In genomic region chr7:143284591-143285453, GRCh38 we compare ENCODE assay signal across 1 cellular context.
TF ChIP-seq lines count a peak whose summit lies in the region.

TMEM139 (plus strand) TSS chr7:143284958; CDS start chr7:143285958, 1,000 bp downstream.

TF ChIP-seq in HepG2, 621 proteins besides CTCF, POLR2A, EP300 and RAD21 (continued from another document and continues in another):
- TF ChIP-seq, protein P1, sequence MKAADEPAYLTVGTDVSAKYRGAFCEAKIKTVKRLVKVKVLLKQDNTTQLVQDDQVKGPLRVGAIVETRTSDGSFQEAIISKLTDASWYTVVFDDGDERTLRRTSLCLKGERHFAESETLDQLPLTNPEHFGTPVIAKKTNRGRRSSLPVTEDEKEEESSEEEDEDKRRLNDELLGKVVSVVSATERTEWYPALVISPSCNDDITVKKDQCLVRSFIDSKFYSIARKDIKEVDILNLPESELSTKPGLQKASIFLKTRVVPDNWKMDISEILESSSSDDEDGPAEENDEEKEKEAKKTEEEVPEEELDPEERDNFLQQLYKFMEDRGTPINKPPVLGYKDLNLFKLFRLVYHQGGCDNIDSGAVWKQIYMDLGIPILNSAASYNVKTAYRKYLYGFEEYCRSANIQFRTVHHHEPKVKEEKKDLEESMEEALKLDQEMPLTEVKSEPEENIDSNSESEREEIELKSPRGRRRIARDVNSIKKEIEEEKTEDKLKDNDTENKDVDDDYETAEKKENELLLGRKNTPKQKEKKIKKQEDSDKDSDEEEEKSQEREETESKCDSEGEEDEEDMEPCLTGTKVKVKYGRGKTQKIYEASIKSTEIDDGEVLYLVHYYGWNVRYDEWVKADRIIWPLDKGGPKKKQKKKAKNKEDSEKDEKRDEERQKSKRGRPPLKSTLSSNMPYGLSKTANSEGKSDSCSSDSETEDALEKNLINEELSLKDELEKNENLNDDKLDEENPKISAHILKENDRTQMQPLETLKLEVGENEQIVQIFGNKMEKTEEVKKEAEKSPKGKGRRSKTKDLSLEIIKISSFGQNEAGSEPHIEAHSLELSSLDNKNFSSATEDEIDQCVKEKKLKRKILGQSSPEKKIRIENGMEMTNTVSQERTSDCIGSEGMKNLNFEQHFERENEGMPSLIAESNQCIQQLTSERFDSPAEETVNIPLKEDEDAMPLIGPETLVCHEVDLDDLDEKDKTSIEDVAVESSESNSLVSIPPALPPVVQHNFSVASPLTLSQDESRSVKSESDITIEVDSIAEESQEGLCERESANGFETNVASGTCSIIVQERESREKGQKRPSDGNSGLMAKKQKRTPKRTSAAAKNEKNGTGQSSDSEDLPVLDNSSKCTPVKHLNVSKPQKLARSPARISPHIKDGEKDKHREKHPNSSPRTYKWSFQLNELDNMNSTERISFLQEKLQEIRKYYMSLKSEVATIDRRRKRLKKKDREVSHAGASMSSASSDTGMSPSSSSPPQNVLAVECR (CRISPR knock-in tag; IDR thresholded peaks at IDR 0.05; ENCODE audit: borderline replicate concordance), result peak; percentile 47; the same call in 1 of the 2 replicates
- 0 out of 2 replicates have a peak, but pooled peaks have one; percentile 59 for TF ChIP-seq ZNF337 (CRISPR knock-in tag; IDR thresholded peaks at IDR 0.05; ENCODE audit: borderline replicate concordance, low read depth)
- TF ChIP-seq, protein P2, sequence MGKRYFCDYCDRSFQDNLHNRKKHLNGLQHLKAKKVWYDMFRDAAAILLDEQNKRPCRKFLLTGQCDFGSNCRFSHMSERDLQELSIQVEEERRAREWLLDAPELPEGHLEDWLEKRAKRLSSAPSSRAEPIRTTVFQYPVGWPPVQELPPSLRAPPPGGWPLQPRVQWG (CRISPR knock-in tag; IDR thresholded peaks at IDR 0.05; ENCODE audit: borderline replicate concordance, low read depth), result no peak
- TF ChIP-seq MXI1 (IDR thresholded peaks at IDR 0.05; ENCODE audit: borderline replicate concordance, low read depth, low read length), result peak; percentile 54; the same call in 1 of the 3 replicates
- peak; percentile 78 for TF ChIP-seq PITX1 (CRISPR knock-in tag; IDR thresholded peaks at IDR 0.05)
- TF ChIP-seq, protein P3, sequence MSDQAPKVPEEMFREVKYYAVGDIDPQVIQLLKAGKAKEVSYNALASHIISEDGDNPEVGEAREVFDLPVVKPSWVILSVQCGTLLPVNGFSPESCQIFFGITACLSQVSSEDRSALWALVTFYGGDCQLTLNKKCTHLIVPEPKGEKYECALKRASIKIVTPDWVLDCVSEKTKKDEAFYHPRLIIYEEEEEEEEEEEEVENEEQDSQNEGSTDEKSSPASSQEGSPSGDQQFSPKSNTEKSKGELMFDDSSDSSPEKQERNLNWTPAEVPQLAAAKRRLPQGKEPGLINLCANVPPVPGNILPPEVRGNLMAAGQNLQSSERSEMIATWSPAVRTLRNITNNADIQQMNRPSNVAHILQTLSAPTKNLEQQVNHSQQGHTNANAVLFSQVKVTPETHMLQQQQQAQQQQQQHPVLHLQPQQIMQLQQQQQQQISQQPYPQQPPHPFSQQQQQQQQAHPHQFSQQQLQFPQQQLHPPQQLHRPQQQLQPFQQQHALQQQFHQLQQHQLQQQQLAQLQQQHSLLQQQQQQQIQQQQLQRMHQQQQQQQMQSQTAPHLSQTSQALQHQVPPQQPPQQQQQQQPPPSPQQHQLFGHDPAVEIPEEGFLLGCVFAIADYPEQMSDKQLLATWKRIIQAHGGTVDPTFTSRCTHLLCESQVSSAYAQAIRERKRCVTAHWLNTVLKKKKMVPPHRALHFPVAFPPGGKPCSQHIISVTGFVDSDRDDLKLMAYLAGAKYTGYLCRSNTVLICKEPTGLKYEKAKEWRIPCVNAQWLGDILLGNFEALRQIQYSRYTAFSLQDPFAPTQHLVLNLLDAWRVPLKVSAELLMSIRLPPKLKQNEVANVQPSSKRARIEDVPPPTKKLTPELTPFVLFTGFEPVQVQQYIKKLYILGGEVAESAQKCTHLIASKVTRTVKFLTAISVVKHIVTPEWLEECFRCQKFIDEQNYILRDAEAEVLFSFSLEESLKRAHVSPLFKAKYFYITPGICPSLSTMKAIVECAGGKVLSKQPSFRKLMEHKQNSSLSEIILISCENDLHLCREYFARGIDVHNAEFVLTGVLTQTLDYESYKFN (CRISPR knock-in tag; conservative IDR thresholded peaks at IDR 0.05), result peak; percentile 80
- 0 out of 2 replicates have a peak, but pooled peaks have one; percentile 33 for TF ChIP-seq ZMYM2 (CRISPR knock-in tag; IDR thresholded peaks at IDR 0.05)
- no peak for TF ChIP-seq SRSF1 (optimal IDR thresholded peaks at IDR 0.05; ENCODE audit: low read depth, low read length)
- TF ChIP-seq ZNF737 (CRISPR knock-in tag; IDR thresholded peaks at IDR 0.05; ENCODE audit: borderline replicate concordance), result no peak
- 0 out of 2 replicates have a peak, but pooled peaks have one; percentile 34 for TF ChIP-seq HMG20B (CRISPR knock-in tag; conservative IDR thresholded peaks at IDR 0.05)
- 0 out of 2 replicates have a peak, but pooled peaks have one; percentile 15 for TF ChIP-seq GATA4 (IDR thresholded peaks at IDR 0.05; ENCODE audit: borderline replicate concordance, low read depth)
- 0 out of 2 replicates have a peak, but pooled peaks have one; percentile 15 for TF ChIP-seq ZNF598 (CRISPR knock-in tag; IDR thresholded peaks at IDR 0.05; ENCODE audit: borderline replicate concordance)
- TF ChIP-seq ZNF20 (CRISPR knock-in tag; IDR thresholded peaks at IDR 0.05), result no peak
- TF ChIP-seq, protein P4, sequence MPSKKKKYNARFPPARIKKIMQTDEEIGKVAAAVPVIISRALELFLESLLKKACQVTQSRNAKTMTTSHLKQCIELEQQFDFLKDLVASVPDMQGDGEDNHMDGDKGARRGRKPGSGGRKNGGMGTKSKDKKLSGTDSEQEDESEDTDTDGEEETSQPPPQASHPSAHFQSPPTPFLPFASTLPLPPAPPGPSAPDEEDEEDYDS (CRISPR knock-in tag; IDR thresholded peaks at IDR 0.05), result peak; percentile 73
- TF ChIP-seq PHF8 (CRISPR knock-in tag; IDR thresholded peaks at IDR 0.05), result peak; percentile 23; the same call in 1 of the 2 replicates
- TF ChIP-seq ZNF431 (CRISPR knock-in tag; IDR thresholded peaks at IDR 0.05; ENCODE audit: borderline replicate concordance, low read depth), result no peak
- no peak for TF ChIP-seq KDM1A (CRISPR knock-in tag; IDR thresholded peaks at IDR 0.05)
- no peak for TF ChIP-seq ZNF143 (CRISPR knock-in tag; IDR thresholded peaks at IDR 0.05)
- no peak for TF ChIP-seq CREB1 (IDR thresholded peaks at IDR 0.05)
- TF ChIP-seq CREB1 (CRISPR knock-in tag; IDR thresholded peaks at IDR 0.05), result peak; percentile 66; the same call in 1 of the 2 replicates
- TF ChIP-seq POLR2G (IDR thresholded peaks at IDR 0.05; ENCODE audit: low read depth, low read length), result no peak
- TF ChIP-seq, protein P5, sequence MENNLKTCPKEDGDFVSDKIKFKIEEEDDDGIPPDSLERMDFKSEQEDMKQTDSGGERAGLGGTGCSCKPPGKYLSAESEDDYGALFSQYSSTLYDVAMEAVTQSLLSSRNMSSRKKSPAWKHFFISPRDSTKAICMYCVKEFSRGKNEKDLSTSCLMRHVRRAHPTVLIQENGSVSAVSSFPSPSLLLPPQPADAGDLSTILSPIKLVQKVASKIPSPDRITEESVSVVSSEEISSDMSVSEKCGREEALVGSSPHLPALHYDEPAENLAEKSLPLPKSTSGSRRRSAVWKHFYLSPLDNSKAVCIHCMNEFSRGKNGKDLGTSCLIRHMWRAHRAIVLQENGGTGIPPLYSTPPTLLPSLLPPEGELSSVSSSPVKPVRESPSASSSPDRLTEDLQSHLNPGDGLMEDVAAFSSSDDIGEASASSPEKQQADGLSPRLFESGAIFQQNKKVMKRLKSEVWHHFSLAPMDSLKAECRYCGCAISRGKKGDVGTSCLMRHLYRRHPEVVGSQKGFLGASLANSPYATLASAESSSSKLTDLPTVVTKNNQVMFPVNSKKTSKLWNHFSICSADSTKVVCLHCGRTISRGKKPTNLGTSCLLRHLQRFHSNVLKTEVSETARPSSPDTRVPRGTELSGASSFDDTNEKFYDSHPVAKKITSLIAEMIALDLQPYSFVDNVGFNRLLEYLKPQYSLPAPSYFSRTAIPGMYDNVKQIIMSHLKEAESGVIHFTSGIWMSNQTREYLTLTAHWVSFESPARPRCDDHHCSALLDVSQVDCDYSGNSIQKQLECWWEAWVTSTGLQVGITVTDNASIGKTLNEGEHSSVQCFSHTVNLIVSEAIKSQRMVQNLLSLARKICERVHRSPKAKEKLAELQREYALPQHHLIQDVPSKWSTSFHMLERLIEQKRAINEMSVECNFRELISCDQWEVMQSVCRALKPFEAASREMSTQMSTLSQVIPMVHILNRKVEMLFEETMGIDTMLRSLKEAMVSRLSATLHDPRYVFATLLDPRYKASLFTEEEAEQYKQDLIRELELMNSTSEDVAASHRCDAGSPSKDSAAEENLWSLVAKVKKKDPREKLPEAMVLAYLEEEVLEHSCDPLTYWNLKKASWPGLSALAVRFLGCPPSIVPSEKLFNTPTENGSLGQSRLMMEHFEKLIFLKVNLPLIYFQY (CRISPR knock-in tag; IDR thresholded peaks at IDR 0.05; ENCODE audit: borderline replicate concordance), result no peak
- peak; percentile 84 for TF ChIP-seq HNF4G (IDR thresholded peaks at IDR 0.05; ENCODE audit: borderline replicate concordance, low read depth, low read length)
- TF ChIP-seq HNF4G (CRISPR knock-in tag; IDR thresholded peaks at IDR 0.05; ENCODE audit: borderline replicate concordance, low read depth), result 0 out of 2 replicates have a peak, but pooled peaks have one; percentile 23
- TF ChIP-seq, protein P6, sequence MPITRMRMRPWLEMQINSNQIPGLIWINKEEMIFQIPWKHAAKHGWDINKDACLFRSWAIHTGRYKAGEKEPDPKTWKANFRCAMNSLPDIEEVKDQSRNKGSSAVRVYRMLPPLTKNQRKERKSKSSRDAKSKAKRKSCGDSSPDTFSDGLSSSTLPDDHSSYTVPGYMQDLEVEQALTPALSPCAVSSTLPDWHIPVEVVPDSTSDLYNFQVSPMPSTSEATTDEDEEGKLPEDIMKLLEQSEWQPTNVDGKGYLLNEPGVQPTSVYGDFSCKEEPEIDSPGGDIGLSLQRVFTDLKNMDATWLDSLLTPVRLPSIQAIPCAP (CRISPR knock-in tag; IDR thresholded peaks at IDR 0.05; ENCODE audit: low read depth), result no peak
- TF ChIP-seq JDP2 (CRISPR knock-in tag; IDR thresholded peaks at IDR 0.05; ENCODE audit: borderline replicate concordance), result no peak
- peak; percentile 46; the same call in 1 of the 2 replicates for TF ChIP-seq ZBTB20 (CRISPR knock-in tag; IDR thresholded peaks at IDR 0.05; ENCODE audit: borderline replicate concordance, low read depth)
- TF ChIP-seq MBNL3 (CRISPR knock-in tag; conservative IDR thresholded peaks at IDR 0.05), result no peak
- TF ChIP-seq HOXA5 (CRISPR knock-in tag; IDR thresholded peaks at IDR 0.05), result peak; percentile 16; the same call in 1 of the 2 replicates
- 0 out of 2 replicates have a peak, but pooled peaks have one; percentile 24 for TF ChIP-seq CREM (IDR thresholded peaks at IDR 0.05)
- TF ChIP-seq CREM (CRISPR knock-in tag; IDR thresholded peaks at IDR 0.05), result no peak
- TF ChIP-seq SP4 (CRISPR knock-in tag; IDR thresholded peaks at IDR 0.05), result peak; percentile 49; the same call in 1 of the 2 replicates
- peak; percentile 87 for TF ChIP-seq NCOR1 (IDR thresholded peaks at IDR 0.05; ENCODE audit: borderline replicate concordance, low read length)
- TF ChIP-seq REST (IDR thresholded peaks at IDR 0.05; ENCODE audit: borderline replicate concordance in 1 of 2, low read depth in 1 of 2, low read length in 2 of 2), result 0 out of 4 replicates have a peak, but pooled peaks of 1 of the 2 experiments have one; percentile 38
- TF ChIP-seq ZFP91 (CRISPR knock-in tag; IDR thresholded peaks at IDR 0.05; ENCODE audit: borderline replicate concordance), result peak; percentile 74; the same call in 1 of the 2 replicates
- peak; percentile 58 for TF ChIP-seq RXRB (CRISPR knock-in tag; IDR thresholded peaks at IDR 0.05; ENCODE audit: borderline replicate concordance)
- no peak; the same call in 1 of the 2 replicates for TF ChIP-seq KDM5B (CRISPR knock-in tag; IDR thresholded peaks at IDR 0.05; ENCODE audit: borderline replicate concordance)
